ENCODE assay signal across 20 cellular contexts in genomic region chr4:162406637-162407370, GRCh38.
DNase-seq lines count a peak whose midpoint lies in the region; ATAC-seq and TF ChIP-seq lines count a peak whose summit lies in the region.
"Had no signal": no experiment of that assay in that cellular context is flagged by ENCODE, and none has a peak within 500 bp of the region (broad histone marks: within the 10 kb centered on the region; RNA-seq: fewer than 3 reads in every experiment).

No MANE protein-coding gene starts in this region.

- H3K9me3 ChIP-seq in Caco-2 (no peaks in the 10 kb centered on the region), colonic mucosa (no peaks in the 10 kb centered on the region)
- H3K9me3 ChIP-seq: BE2C, HAP-1 had no signal

- no peak for TF ChIP-seq CTCF in Caco-2 (IDR thresholded peaks at IDR 0.05; ENCODE audit: insufficient read depth in 1 of 2, low read depth in 1 of 2, low read length in 1 of 2, severe bottlenecking in 1 of 2, unreplicated experiment in 1 of 2)
- no peak for TF ChIP-seq CTCF in LNCaP clone FGC (IDR thresholded peaks at IDR 0.05; ENCODE audit: control insufficient read depth, extremely low read depth, insufficient read depth)
- no peak for TF ChIP-seq CTCF in colonic mucosa (IDR thresholded peaks at IDR 0.05)
- no peak for TF ChIP-seq CTCF in progenitor cell of endocrine pancreas (IDR thresholded peaks at IDR 0.05; ENCODE audit: unreplicated experiment)

- H3K27ac ChIP-seq in colonic mucosa = peak overlapping the region; percentile 68
- H3K27ac ChIP-seq: SK-N-MC had no signal

- POLR2A ChIA-PET in Caco-2 (lab: Charles Lee) = no interaction called here
- POLR2A ChIA-PET in activated CD4-positive, alpha-beta T cell treated with anti-CD3 and anti-CD28 coated beads for 36 hours (lab: Charles Lee) = interaction anchor here (0.6 kb wide), 1 partner anchor 257 kb away, joined by 3 read pairs; no protein-coding TSS in a partner anchor

- no peak for ATAC-seq in activated CD4-positive, alpha-beta T cell treated with anti-CD3 and anti-CD28 coated beads for 36 hours
- ATAC-seq: GM23338 had no signal

- H3K36me3 Mint-ChIP-seq in Caco-2 (ENCODE audit: insufficient read depth, unreplicated experiment) (no peaks in the 10 kb centered on the region), progenitor cell of endocrine pancreas (ENCODE audit: insufficient read depth) (no peaks in the 10 kb centered on the region)
- no peaks in the 10 kb centered on the region for H3K36me3 Mint-ChIP-seq in activated CD4-positive, alpha-beta T cell treated with anti-CD3 and anti-CD28 coated beads for 36 hours (ENCODE audit: low read depth)

- no TSS peak for BruUV-seq in Caco-2 (replicated peaks; lab: Mats Ljungman, UMichigan)

- H3K9ac ChIP-seq in colonic mucosa (ENCODE audit: low read depth in 2 of 2, low read length in 2 of 2) = no peak overlapping the region

- DNase-seq in Caco-2 = peak; percentile 25 to 33
- peak; percentile 15 for DNase-seq in LNCaP clone FGC (ENCODE audit: low read depth)
- DNase-seq in colonic mucosa = peak; percentile 56
- no peak for DNase-seq in progenitor cell of endocrine pancreas (ENCODE audit: low spot score, unreplicated experiment)
- no peak for DNase-seq in DMS153 (lab: John Stamatoyannopoulos, UW)
- DNase-seq in activated CD4-positive, alpha-beta T cell treated with anti-CD3 and anti-CD28 coated beads for 36 hours = no peak
- DNase-seq in NOMO-1 treated with DMSO at 0.1 percent for 48 hours (lab: John Stamatoyannopoulos, UW; ENCODE audit: unreplicated experiment) = no peak
- DNase-seq in activated T-cell treated with anti-CD3 and anti-CD28 coated beads, Interleukin-2, amount 50 U/mL, for 1 hour = no peak
- DNase-seq: BE2C, DMS 273 treated with DMSO at 0.1 percent for 48 hours, IMR-90, NCI-H1694, NCI-H2081 treated with DMSO at 0.1 percent for 48 hours, NCI-H748 treated with DMSO at 0.1 percent for 48 hours, OCI-M1, Right ventricle myocardium superior, SW 1271 had no signal

- H3K4me3 Mint-ChIP-seq in Caco-2 (ENCODE audit: unreplicated experiment) (peak overlapping the region; percentile 36), progenitor cell of endocrine pancreas (ENCODE audit: low read depth) (no peak overlapping the region)
- no peak overlapping the region for H3K4me3 Mint-ChIP-seq in activated CD4-positive, alpha-beta T cell treated with anti-CD3 and anti-CD28 coated beads for 36 hours
- H3K4me3 Mint-ChIP-seq: GM23338 had no signal

- no peaks in the 10 kb centered on the region for H3K36me3 ChIP-seq in Caco-2 (ENCODE audit: control insufficient read depth, insufficient read depth, low read length)
- H3K36me3 ChIP-seq in colonic mucosa = no peaks in the 10 kb centered on the region
- H3K36me3 ChIP-seq: BE2C, HAP-1 had no signal

- H3K4me1 ChIP-seq in Caco-2 (peaks cover 21% of the 10 kb centered on the region), colonic mucosa (peaks cover 11% of the 10 kb centered on the region)
- H3K4me1 ChIP-seq: BE2C, HAP-1 had no signal

- H3K9me3 Mint-ChIP-seq in Caco-2 (ENCODE audit: unreplicated experiment) (no peaks in the 10 kb centered on the region), progenitor cell of endocrine pancreas (ENCODE audit: low read depth) (no peaks in the 10 kb centered on the region)
- H3K9me3 Mint-ChIP-seq in activated CD4-positive, alpha-beta T cell treated with anti-CD3 and anti-CD28 coated beads for 36 hours (ENCODE audit: low read depth) = no peaks in the 10 kb centered on the region
- H3K9me3 Mint-ChIP-seq: GM23338 had no signal

- peaks cover 13% of the 10 kb centered on the region for H3K4me1 Mint-ChIP-seq in Caco-2 (ENCODE audit: low read depth, unreplicated experiment)
- peaks cover 11% of the 10 kb centered on the region for H3K4me1 Mint-ChIP-seq in progenitor cell of endocrine pancreas (ENCODE audit: low read depth)
- no peaks in the 10 kb centered on the region for H3K4me1 Mint-ChIP-seq in activated CD4-positive, alpha-beta T cell treated with anti-CD3 and anti-CD28 coated beads for 36 hours
- H3K4me1 Mint-ChIP-seq: GM23338 had no signal

- no peaks in the 10 kb centered on the region for H3K27me3 Mint-ChIP-seq in Caco-2 (ENCODE audit: insufficient read depth, unreplicated experiment)
- no peaks in the 10 kb centered on the region for H3K27me3 Mint-ChIP-seq in progenitor cell of endocrine pancreas
- no peaks in the 10 kb centered on the region for H3K27me3 Mint-ChIP-seq in activated CD4-positive, alpha-beta T cell treated with anti-CD3 and anti-CD28 coated beads for 36 hours

- H3K4me3 ChIP-seq in Caco-2 (ENCODE audit: low read depth, low read length) (no peak overlapping the region), LNCaP clone FGC (ENCODE audit: low read depth, low read length) (no peak overlapping the region), colonic mucosa (no peak overlapping the region)
- H3K4me3 ChIP-seq: GM23338, HAP-1, SK-N-MC had no signal

- CTCF ChIA-PET in Caco-2 (lab: Charles Lee) = no interaction called here
- CTCF ChIA-PET in activated CD4-positive, alpha-beta T cell treated with anti-CD3 and anti-CD28 coated beads for 36 hours (lab: Charles Lee) = no interaction called here

- H3K27me3 ChIP-seq in Caco-2 (replicated peaks; ENCODE audit: control insufficient read depth, insufficient read depth, low read length) = no peaks in the 10 kb centered on the region
- no peaks in the 10 kb centered on the region for H3K27me3 ChIP-seq in colonic mucosa
- H3K27me3 ChIP-seq: BE2C had no signal

- intact Hi-C loops in Caco-2 (cut with micrococcal nuclease; ENCODE audit: unreplicated experiment) = loop anchor here (2.0 kb wide), 1 partner anchor 16 kb away; no protein-coding TSS in a partner anchor
- intact Hi-C loops in colonic mucosa (cut with DNase I) = no loop called here
- intact Hi-C loops in activated CD4-positive, alpha-beta T cell treated with anti-CD3 and anti-CD28 coated beads for 36 hours (cut with DNase I, micrococcal nuclease) = no loop called here

- H3K27ac Mint-ChIP-seq in Caco-2 (ENCODE audit: unreplicated experiment) = peak overlapping the region; percentile 48
- peak overlapping the region; percentile 82 for H3K27ac Mint-ChIP-seq in progenitor cell of endocrine pancreas
- H3K27ac Mint-ChIP-seq in activated CD4-positive, alpha-beta T cell treated with anti-CD3 and anti-CD28 coated beads for 36 hours = no peak overlapping the region
- H3K27ac Mint-ChIP-seq: GM23338 had no signal

Comparison
In these comparisons a context has a peak if more than half of its experiments do, and no peak if none do; other contexts are left out.
1. DNase-seq: peak in Caco-2 (2 of 2), LNCaP clone FGC (single experiment) and colonic mucosa (single experiment); none in progenitor cell of endocrine pancreas (single experiment), DMS153 (single experiment), activated CD4-positive, alpha-beta T cell treated with anti-CD3 and anti-CD28 coated beads for 36 hours (single experiment), NOMO-1 treated with DMSO at 0.1 percent for 48 hours (single experiment) and activated T-cell treated with anti-CD3 and anti-CD28 coated beads, Interleukin-2, amount 50 U/mL, for 1 hour (single experiment).